Comparison of ENCODE assay signal across 8 cellular contexts in the genomic region with DNA sequence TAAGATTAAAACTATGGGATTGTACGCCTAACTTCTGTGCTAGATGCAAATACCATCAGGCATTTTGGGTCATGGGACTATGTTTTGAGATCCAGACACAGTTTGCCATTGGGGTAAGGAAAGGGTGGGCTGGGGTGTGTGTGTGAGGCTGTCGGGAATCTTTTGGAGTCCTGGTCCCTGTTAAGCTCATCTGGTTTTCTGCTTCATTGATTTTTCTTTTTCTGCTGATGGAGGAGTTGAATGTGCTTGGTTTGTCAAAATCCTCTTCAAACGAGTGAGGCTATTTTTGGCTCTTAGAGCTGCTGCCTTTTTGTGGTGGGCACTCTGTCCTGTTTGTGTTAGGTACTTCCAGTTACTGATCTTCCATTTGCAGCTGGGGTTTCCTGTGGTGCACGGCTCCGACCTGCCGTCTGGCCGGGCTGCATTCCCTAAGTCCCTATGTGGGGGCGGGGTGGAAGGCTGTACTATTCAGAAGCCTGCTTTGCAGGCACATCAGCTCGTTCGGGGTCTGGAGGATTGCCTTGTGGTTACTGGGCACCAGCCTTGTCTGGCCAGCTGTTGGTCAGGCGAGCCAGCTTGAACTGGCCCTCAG. TPM values are rescaled to one million over a fixed set of nuclear protein-coding genes. Genes with fewer than 3 reads are reported as not detected.
DNase-seq lines count a peak whose midpoint lies in the region; ATAC-seq, FAIRE-seq and TF ChIP-seq lines count a peak whose summit lies in the region.

No MANE protein-coding gene starts in this region.

- H3K4me3 Mint-ChIP-seq in activated B cell treated with CpG ODN at 0.5 μM for 24 hours (peak overlapping the region; percentile 81), neural crest cell (peak overlapping the region; percentile 88)

- H3K9me3 Mint-ChIP-seq in activated B cell treated with CpG ODN at 0.5 μM for 24 hours (no peaks in the 10 kb centered on the region), neural crest cell (no peaks in the 10 kb centered on the region)

- no peak for TF ChIP-seq RAD21 in Ishikawa (IDR thresholded peaks at IDR 0.05; ENCODE audit: low read depth)

- TF ChIP-seq CTCF in activated B cell treated with CpG ODN at 0.5 μM for 24 hours (IDR thresholded peaks at IDR 0.05) (no peak), fibroblast of villous mesenchyme (IDR thresholded peaks at IDR 0.05; ENCODE audit: insufficient read depth, low read depth, low read length) (no peak), neural crest cell (conservative IDR thresholded peaks at IDR 0.05) (no peak)

- FAIRE-seq in GM12892 (lab: Jason Lieb, UNC): no peak

- TF ChIP-seq EP300 in Ishikawa (IDR thresholded peaks at IDR 0.05; ENCODE audit: borderline replicate concordance): no peak

- DNase-seq in COLO829 (ENCODE audit: low spot score): peak; percentile 42
- DNase-seq in activated B cell treated with CpG ODN at 0.5 μM for 24 hours: no peak
- DNase-seq in fibroblast of villous mesenchyme (ENCODE audit: low read depth): peak; percentile 84
- DNase-seq in neural crest cell (ENCODE audit: low read depth, low spot score): peak; percentile 41
- no peak for DNase-seq in GM12892 (ENCODE audit: insufficient read length)
- DNase-seq in GM19240 (ENCODE audit: insufficient read length, low spot score): no peak

- intact Hi-C loops in activated B cell treated with CpG ODN at 0.5 μM for 24 hours (cut with micrococcal nuclease): no loop called here

- H3K27ac Mint-ChIP-seq in activated B cell treated with CpG ODN at 0.5 μM for 24 hours (peak overlapping the region; percentile 19), neural crest cell (ENCODE audit: unreplicated experiment) (no peak overlapping the region)

- H3K36me3 Mint-ChIP-seq in activated B cell treated with CpG ODN at 0.5 μM for 24 hours (ENCODE audit: low read depth): peaks cover 7% of the 10 kb centered on the region
- peaks cover 9% of the 10 kb centered on the region for H3K36me3 Mint-ChIP-seq in neural crest cell (ENCODE audit: low read depth)

- H3K4me3 ChIP-seq in fibroblast of villous mesenchyme (ENCODE audit: low read depth, low read length): peak overlapping the region; percentile 73

- no peak for TF ChIP-seq POLR2A in GM12892 (IDR thresholded peaks at IDR 0.05; ENCODE audit: low read depth, low read length)

- H3K27me3 Mint-ChIP-seq in activated B cell treated with CpG ODN at 0.5 μM for 24 hours (peaks cover 3% of the 10 kb centered on the region), neural crest cell (ENCODE audit: low read depth) (peaks cover 16% of the 10 kb centered on the region)

- POLR2A ChIA-PET in activated B cell treated with CpG ODN at 0.5 μM for 24 hours (lab: Charles Lee): interaction anchor here (1.1 to 2.4 kb wide), 2 partner anchors 37 to 98 kb away, joined by 4 to 9 read pairs; no protein-coding TSS in a partner anchor

- CTCF ChIA-PET in activated B cell treated with CpG ODN at 0.5 μM for 24 hours (lab: Charles Lee): interaction anchor here (1.3 to 1.5 kb wide), 3 partner anchors 59 to 99 kb away, joined by 3 to 6 read pairs (median 4); no protein-coding TSS in a partner anchor

- peaks cover 64% of the 10 kb centered on the region for H3K4me1 Mint-ChIP-seq in activated B cell treated with CpG ODN at 0.5 μM for 24 hours
- peaks cover 48% of the 10 kb centered on the region for H3K4me1 Mint-ChIP-seq in neural crest cell

- no peak for ATAC-seq in activated B cell treated with CpG ODN at 0.5 μM for 24 hours (ENCODE audit: low read depth)
- no peak for ATAC-seq in HG02642 (IDR thresholded peaks at IDR 0.05; ENCODE audit: poor library complexity, unreplicated experiment)

TF ChIP-seq in Ishikawa, 13 proteins besides CTCF, POLR2A, EP300 and RAD21:
- TF ChIP-seq TEAD4 (IDR thresholded peaks at IDR 0.05): peak; percentile 72
- peak; percentile 44; the same call in 1 of the 2 replicates for TF ChIP-seq EGR1 (IDR thresholded peaks at IDR 0.05)
- TF ChIP-seq CREB1 (IDR thresholded peaks at IDR 0.05; ENCODE audit: low read depth): no peak
- TF ChIP-seq, protein P1, sequence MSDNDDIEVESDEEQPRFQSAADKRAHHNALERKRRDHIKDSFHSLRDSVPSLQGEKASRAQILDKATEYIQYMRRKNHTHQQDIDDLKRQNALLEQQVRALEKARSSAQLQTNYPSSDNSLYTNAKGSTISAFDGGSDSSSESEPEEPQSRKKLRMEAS (IDR thresholded peaks at IDR 0.05): 0 out of 2 replicates have a peak, but pooled peaks have one; percentile 14
- 0 out of 2 replicates have a peak, but pooled peaks have one; percentile 29 for TF ChIP-seq NFIC (IDR thresholded peaks at IDR 0.05)

RNA-seq across cellular contexts. Expression of a gene that starts 2.9 kb away (rescaled TPM):
- 20.9 and 23.8 TPM in 2 replicates for total RNA-seq in activated B cell treated with CpG ODN at 0.5 μM for 24 hours
- total RNA-seq in fibroblast of villous mesenchyme: 36.7 and 40.9 TPM in 2 replicates
- 49.5 and 54.2 TPM in 2 replicates for total RNA-seq in neural crest cell
- polyA plus RNA-seq in GM12892 (2012; ENCODE audit: missing spikeins): 9.2 TPM

RNA-seq across cellular contexts. Expression of a gene that starts 37.9 kb away (rescaled TPM):
- 1.7 and 2.1 TPM in 2 replicates for total RNA-seq in activated B cell treated with CpG ODN at 0.5 μM for 24 hours
- total RNA-seq in fibroblast of villous mesenchyme: 5.6 and 6.1 TPM in 2 replicates
- total RNA-seq in neural crest cell: 13.5 and 14.4 TPM in 2 replicates
- not detected for polyA plus RNA-seq in GM12892 (2012; ENCODE audit: missing spikeins)

RNA-seq across cellular contexts. Expression of a gene that starts 41.4 kb away (rescaled TPM):
- not detected in 2 replicates for total RNA-seq in activated B cell treated with CpG ODN at 0.5 μM for 24 hours
- total RNA-seq in fibroblast of villous mesenchyme: under 0.01 and 0.43 TPM in 2 replicates
- total RNA-seq in neural crest cell: 0.86 and 2.9 TPM in 2 replicates
- polyA plus RNA-seq in GM12892 (2012; ENCODE audit: missing spikeins): not detected

Comparison
In these comparisons a context has a peak if more than half of its experiments do, and no peak if none do; other contexts are left out.
1. DNase-seq: peak in COLO829 (single experiment), fibroblast of villous mesenchyme (single experiment) and neural crest cell (single experiment); none in activated B cell treated with CpG ODN at 0.5 μM for 24 hours (single experiment), GM12892 (single experiment) and GM19240 (single experiment).